ENCODE assay signal across 10 cellular contexts in the genomic region with DNA sequence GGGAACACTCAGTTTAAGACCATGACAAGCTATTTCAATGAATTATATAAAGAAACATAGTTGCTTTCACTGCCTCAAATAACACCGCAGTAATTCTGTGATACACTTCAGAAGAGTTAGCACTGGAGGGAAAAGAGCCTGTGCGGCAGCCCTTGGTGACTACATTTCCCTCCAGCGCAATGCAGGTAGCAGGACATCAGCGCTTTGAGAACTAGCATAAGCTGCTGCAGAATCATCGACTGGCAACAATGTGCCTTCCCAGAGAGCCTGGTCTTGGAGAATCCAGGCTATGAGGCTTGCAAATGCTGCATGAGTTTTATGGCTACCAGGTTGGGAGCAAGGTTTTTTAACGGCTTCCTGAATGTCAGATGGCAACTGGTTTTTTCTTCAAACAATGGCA. TPM values are rescaled to one million over a fixed set of nuclear protein-coding genes. Genes with fewer than 3 reads are reported as not detected.
DNase-seq lines count a peak whose midpoint lies in the region; ATAC-seq, FAIRE-seq and TF ChIP-seq lines count a peak whose summit lies in the region.
"Had no signal": no experiment of that assay in that cellular context is flagged by ENCODE, and none has a peak within 500 bp of the region (broad histone marks: within the 10 kb centered on the region; RNA-seq: fewer than 3 reads in every experiment).

No MANE protein-coding gene starts in this region.

- no peaks in the 10 kb centered on the region for H3K9me3 ChIP-seq in endodermal cell (ENCODE audit: control insufficient read depth, low read length)
- H3K9me3 ChIP-seq in pancreas, result no peaks in the 10 kb centered on the region

- peak overlapping the region; percentile 32 for H3K4me3 ChIP-seq in endodermal cell (ENCODE audit: low read length)
- H3K4me3 ChIP-seq in pancreas, result no peak overlapping the region

- no peaks in the 10 kb centered on the region for H3K36me3 ChIP-seq in endodermal cell (ENCODE audit: control insufficient read depth, insufficient read depth, low read length)
- no peaks in the 10 kb centered on the region for H3K36me3 ChIP-seq in pancreas

- H3K9ac ChIP-seq in endodermal cell (ENCODE audit: extremely low read depth, low read length, poor library complexity, severe bottlenecking), result no peak overlapping the region

- H3K27me3 Mint-ChIP-seq in endodermal cell (ENCODE audit: insufficient read depth), result no peaks in the 10 kb centered on the region
- H3K27me3 Mint-ChIP-seq in stimulated activated memory B cell treated with anti-CD40 and anti-IgM and Interleukin-4, amounts not matched to agents 10 μg/mL and 1 μg/mL and 100 μg/mL, for 72 hours, result no peaks in the 10 kb centered on the region

- no peak for FAIRE-seq in pancreas (lab: Jason Lieb, UNC)

- peaks cover 36% of the 10 kb centered on the region for H3K4me1 ChIP-seq in endodermal cell (ENCODE audit: control insufficient read depth, insufficient read depth, low read length)
- H3K4me1 ChIP-seq in pancreas, result peaks cover 31 to 85% (median 82%) of the 10 kb centered on the region in 3 donors

- H3K4me1 Mint-ChIP-seq in endodermal cell, result peaks cover 80% of the 10 kb centered on the region
- H3K4me1 Mint-ChIP-seq in stimulated activated memory B cell treated with anti-CD40 and anti-IgM and Interleukin-4, amounts not matched to agents 10 μg/mL and 1 μg/mL and 100 μg/mL, for 72 hours, result peaks cover 75% of the 10 kb centered on the region

- peak in 3 of 4 donors; percentile 14 to 50 (median 33) for ATAC-seq in pancreas
- no peak for ATAC-seq in HG03469 (IDR thresholded peaks at IDR 0.05; ENCODE audit: unreplicated experiment)
- no peak for ATAC-seq in left ventricle myocardium superior
- no peak for ATAC-seq in stimulated activated memory B cell treated with anti-CD40 and anti-IgM and Interleukin-4, amounts not matched to agents 10 μg/mL and 1 μg/mL and 100 μg/mL, for 72 hours

- H3K27me3 ChIP-seq in endodermal cell (ENCODE audit: control insufficient read depth, insufficient read depth, low read length, poor library complexity, severe bottlenecking) (no peaks in the 10 kb centered on the region), pancreas (no peaks in the 10 kb centered on the region)

- H3K36me3 Mint-ChIP-seq in endodermal cell (ENCODE audit: low read depth), result no peaks in the 10 kb centered on the region
- H3K36me3 Mint-ChIP-seq in stimulated activated memory B cell treated with anti-CD40 and anti-IgM and Interleukin-4, amounts not matched to agents 10 μg/mL and 1 μg/mL and 100 μg/mL, for 72 hours, result no peaks in the 10 kb centered on the region

- no peak overlapping the region for H3K27ac Mint-ChIP-seq in endodermal cell
- H3K27ac Mint-ChIP-seq in stimulated activated memory B cell treated with anti-CD40 and anti-IgM and Interleukin-4, amounts not matched to agents 10 μg/mL and 1 μg/mL and 100 μg/mL, for 72 hours, result no peak overlapping the region

- no peak overlapping the region for H3K27ac ChIP-seq in endodermal cell (ENCODE audit: low read depth, low read length)
- H3K27ac ChIP-seq in pancreas, result no peak overlapping the region

- H3K4me3 Mint-ChIP-seq in endodermal cell, result no peak overlapping the region
- no peak overlapping the region for H3K4me3 Mint-ChIP-seq in stimulated activated memory B cell treated with anti-CD40 and anti-IgM and Interleukin-4, amounts not matched to agents 10 μg/mL and 1 μg/mL and 100 μg/mL, for 72 hours

- intact Hi-C loops in pancreas (cut with DNase I) (no loop called here), left ventricle myocardium superior (cut with micrococcal nuclease) (no loop called here)

- peak; percentile 64 for DNase-seq in ELF-1 (ENCODE audit: low read depth, low spot score)
- peak; percentile 37 for DNase-seq in KBM-7
- DNase-seq in endodermal cell, result peak; percentile 64
- DNase-seq in pancreas, result no peak
- DNase-seq in left ventricle myocardium superior, result no peak
- no peak for DNase-seq in activated CD4-positive, CD25-positive, alpha-beta regulatory T cell (lab: John Stamatoyannopoulos, UW)
- DNase-seq: foreskin melanocyte, T-helper 9 cell had no signal

- no peak for TF ChIP-seq CTCF in endodermal cell (conservative IDR thresholded peaks at IDR 0.05)
- no peak for TF ChIP-seq CTCF in pancreas (IDR thresholded peaks at IDR 0.05)

- in situ Hi-C loops in KBM-7 (cut with MboI; ENCODE audit: low pct_unique_long_range_greater_than_20kb, low sequenced_read_pairs), result no loop called here

- WGBS in endodermal cell (ENCODE audit: insufficient coverage in 1 of 2, insufficient read length in 1 of 2), 2 experiments, result 56 to 67% methylated on average over 6 of the region's 6 CpGs
- WGBS in pancreas, 2 donors, result 48 to 53% methylated on average over 6 of the region's 6 CpGs

- H3K9me3 Mint-ChIP-seq in endodermal cell, result no peaks in the 10 kb centered on the region
- no peaks in the 10 kb centered on the region for H3K9me3 Mint-ChIP-seq in stimulated activated memory B cell treated with anti-CD40 and anti-IgM and Interleukin-4, amounts not matched to agents 10 μg/mL and 1 μg/mL and 100 μg/mL, for 72 hours

RNA-seq across cellular contexts. Expression of gene NRIP1, which starts 7.5 kb away (rescaled TPM):
- 10 to 100 TPM; 29.9 to 35.9 TPM for total RNA-seq in endodermal cell
- 38.8 TPM for polyA plus RNA-seq in endodermal cell (2013, experiment 1 of 2)
- polyA plus RNA-seq in endodermal cell (2013, experiment 2 of 2), result 43.3 TPM
- 10 to 100 TPM; 23.4 to 33.5 (median 25.1) TPM for total RNA-seq in pancreas
- 1 to 10 TPM; 3.7 to 4.2 TPM for polyA plus RNA-seq in pancreas
- total RNA-seq in left ventricle myocardium superior, result 18.1 TPM

Comparison
In these comparisons a context has a peak if more than half of its experiments do, and no peak if none do; other contexts are left out.
1. DNase-seq: peak in ELF-1 (single experiment), KBM-7 (single experiment) and endodermal cell (single experiment); none in pancreas (0 of 6), left ventricle myocardium superior (single experiment) and activated CD4-positive, CD25-positive, alpha-beta regulatory T cell (0 of 4).
2. ATAC-seq: peak in pancreas (3 of 4); none in HG03469 (single experiment), left ventricle myocardium superior (single experiment) and stimulated activated memory B cell treated with anti-CD40 and anti-IgM and Interleukin-4, amounts not matched to agents 10 μg/mL and 1 μg/mL and 100 μg/mL, for 72 hours (single experiment).